In genomic region chr1:94481473-94481933, GRCh38 we compare ENCODE assay signal across 8 cellular contexts.
DNase-seq lines count a peak whose midpoint lies in the region; ATAC-seq and TF ChIP-seq lines count a peak whose summit lies in the region.

No MANE protein-coding gene starts in this region.

- TF ChIP-seq CTCF in fibroblast of lung (conservative IDR thresholded peaks at IDR 0.05 in 1 of 2, IDR thresholded peaks at IDR 0.05 in 1 of 2; ENCODE audit: low read depth in 1 of 2, low read length in 2 of 2) (peak; percentile 88 to 89), nephron progenitor cell (IDR thresholded peaks at IDR 0.05) (peak; percentile 84)

- H3K4me2 ChIP-seq in fibroblast of lung (ENCODE audit: extremely low read depth, insufficient read depth, low read length), result no peak overlapping the region

- H3K9me3 ChIP-seq in fibroblast of lung (ENCODE audit: control insufficient read depth, insufficient read depth, low read depth, low read length), result no peaks in the 10 kb centered on the region
- no peaks in the 10 kb centered on the region for H3K9me3 ChIP-seq in aorta (ENCODE audit: control insufficient read depth, low read length)

- H3K27me3 Mint-ChIP-seq in nephron progenitor cell (ENCODE audit: low read depth, poor library complexity), result no peaks in the 10 kb centered on the region

- no peak overlapping the region for H3K4me3 ChIP-seq in fibroblast of lung (replicated peaks in 1 of 4; ENCODE audit: control extremely low read depth in 1 of 4, insufficient read depth in 1 of 4, low read depth in 3 of 4, low read length in 4 of 4)
- H3K4me3 ChIP-seq in aorta (ENCODE audit: low read length in 2 of 2), result no peak overlapping the region

- H2AFZ ChIP-seq in fibroblast of lung (ENCODE audit: low read length), result no peak overlapping the region

- no peak overlapping the region for H3K27ac Mint-ChIP-seq in nephron progenitor cell

- H3K9me3 Mint-ChIP-seq in nephron progenitor cell, result no peaks in the 10 kb centered on the region

- intact Hi-C loops in aorta (cut with DNase I), result loop anchor here in 1 of 2 donors (2.0 kb wide), 1 partner anchor 325 kb away; no protein-coding TSS in a partner anchor

- no peaks in the 10 kb centered on the region for H4K20me1 ChIP-seq in fibroblast of lung (ENCODE audit: control insufficient read depth, extremely low read depth, insufficient read depth, low read length)

- peaks cover 5% of the 10 kb centered on the region for H3K4me1 Mint-ChIP-seq in nephron progenitor cell

- DNase-seq in DMS114 treated with DMSO at 0.1 percent for 48 hours (lab: John Stamatoyannopoulos, UW; ENCODE audit: unreplicated experiment), result peak; percentile 43
- DNase-seq in NCI-H774 (lab: John Stamatoyannopoulos, UW), result peak; percentile 53
- peak in 2 of 3 experiments; percentile 1 to 6 for DNase-seq in activated CD8-positive, alpha-beta memory T cell treated with anti-CD3 and anti-CD28 coated beads for 48 hours (ENCODE audit: low read depth in 2 of 3, low spot score in 2 of 3)
- peak; percentile 64 to 76 for DNase-seq in fibroblast of lung (ENCODE audit: low read depth in 2 of 2)
- peak; percentile 44 for DNase-seq in nephron progenitor cell
- DNase-seq in aorta, result peak in 1 of 2 donors; percentile 43

- ATAC-seq in GM19463 (IDR thresholded peaks at IDR 0.05; ENCODE audit: unreplicated experiment), result peak; percentile 97
- peak; percentile 94 for ATAC-seq in HG03521 (IDR thresholded peaks at IDR 0.05; ENCODE audit: unreplicated experiment)
- ATAC-seq in aorta (ENCODE audit: low FRiP score), result peak; percentile 87

- H3K27ac ChIP-seq in fibroblast of lung (ENCODE audit: insufficient read depth, low read length) (no peak overlapping the region), aorta (ENCODE audit: low read depth in 1 of 2, low read length in 2 of 2) (no peak overlapping the region)

- H3K27me3 ChIP-seq in fibroblast of lung (ENCODE audit: control insufficient read depth, insufficient read depth, low read length), result no peaks in the 10 kb centered on the region
- H3K27me3 ChIP-seq in aorta (ENCODE audit: control insufficient read depth in 1 of 2, insufficient read depth in 2 of 2, low read length in 1 of 2), result no peaks in the 10 kb centered on the region

- no peaks in the 10 kb centered on the region for H3K79me2 ChIP-seq in fibroblast of lung (ENCODE audit: control insufficient read depth, insufficient read depth, low read length)

- H3K4me3 Mint-ChIP-seq in nephron progenitor cell, result no peak overlapping the region

- no peaks in the 10 kb centered on the region for H3K36me3 ChIP-seq in fibroblast of lung (ENCODE audit: control insufficient read depth, insufficient read depth, low read length)
- H3K36me3 ChIP-seq in aorta (ENCODE audit: control insufficient read depth in 1 of 2, insufficient read depth in 2 of 2, low read length in 1 of 2), result peaks cover 4 to 5% of the 10 kb centered on the region in 2 donors

- H3K4me1 ChIP-seq in fibroblast of lung (ENCODE audit: control insufficient read depth, extremely low read depth, insufficient read depth, low read length) (no peaks in the 10 kb centered on the region), aorta (ENCODE audit: control insufficient read depth in 1 of 2, insufficient read depth in 2 of 2, low read length in 2 of 2) (no peaks in the 10 kb centered on the region)

- no peak overlapping the region for H3K9ac ChIP-seq in fibroblast of lung (ENCODE audit: insufficient read depth, low read length)

- WGBS in aorta, 2 donors, result 3 to 4% methylated on average over 4 of the region's 4 CpGs

- H3K36me3 Mint-ChIP-seq in nephron progenitor cell (ENCODE audit: low read depth), result peaks cover 28% of the 10 kb centered on the region
